ENCODE assay signal across 9 cellular contexts in genomic region chr15:61820212-61820611, GRCh38.
"Had no signal": no experiment of that assay in that cellular context is flagged by ENCODE, and none has a peak within 500 bp of the region (broad histone marks: within the 10 kb centered on the region; RNA-seq: fewer than 3 reads in every experiment).

No MANE protein-coding gene starts in this region.

- H3K4me3 ChIP-seq: GM23248, GM23338, HAP-1 had no signal

- H3K9me3 ChIP-seq: HAP-1 had no signal

- H3K27ac Mint-ChIP-seq: GM23338, H9, HFFc6 had no signal

- H3K4me3 Mint-ChIP-seq: GM23338, H9, HFFc6 had no signal

- H3K27ac ChIP-seq: GM23248 had no signal

- H3K9ac ChIP-seq: GM23248 had no signal

- H3K9me3 Mint-ChIP-seq: GM23338, H9, HFFc6 had no signal

- H3K4me1 ChIP-seq: HAP-1 had no signal

- H3K4me2 ChIP-seq: GM23338 had no signal

- FAIRE-seq: H1, H54 had no signal

- H3K36me3 ChIP-seq: HAP-1 had no signal

- DNase-seq: GM23248, GOT3, H7, H9, HFFc6 had no signal
